9 cellular contexts compared by ENCODE assay signal in genomic region chr15:23303654-23304053, GRCh38. TPM values are rescaled to one million over a fixed set of nuclear protein-coding genes. Genes with fewer than 3 reads are reported as not detected.
DNase-seq lines count a peak whose midpoint lies in the region; TF ChIP-seq lines count a peak whose summit lies in the region.
"Not testable (repeated sequence)": the region's sequence is repeated elsewhere in the genome, so short reads cannot be mapped to it uniquely, and the experiment has no call there.
"Had no signal": no experiment of that assay in that cellular context is flagged by ENCODE, and none has a peak within 500 bp of the region (broad histone marks: within the 10 kb centered on the region; RNA-seq: fewer than 3 reads in every experiment).

No MANE protein-coding gene starts in this region.

- H3K4me3 ChIP-seq in Caco-2 (ENCODE audit: low read depth, low read length); hepatocyte: not testable (repeated sequence)
- peak overlapping the region; percentile 30; the same call in 1 of the 2 replicates for H3K4me3 ChIP-seq in H7 (ENCODE audit: insufficient read depth, low read depth, low read length)
- peak overlapping the region; percentile 38 to 56 (median 48) for H3K4me3 ChIP-seq in Peyer's patch
- H3K4me3 ChIP-seq in coronary artery = peak overlapping the region; percentile 77
- peak overlapping the region; percentile 59 for H3K4me3 ChIP-seq in neural cell (ENCODE audit: low read length)
- peak overlapping the region; percentile 41 to 54 (median 50) for H3K4me3 ChIP-seq in stomach

- not testable (repeated sequence) for H3K36me3 Mint-ChIP-seq in Caco-2 (ENCODE audit: insufficient read depth, unreplicated experiment)

- H3K9me3 ChIP-seq in Caco-2; Peyer's patch; hepatocyte (ENCODE audit: low read depth); neural cell (ENCODE audit: low read length); stomach: not testable (repeated sequence)

- CTCF ChIA-PET in Caco-2 (lab: Charles Lee) = not testable (repeated sequence)

- H3K4me3 Mint-ChIP-seq in Caco-2 (ENCODE audit: unreplicated experiment) = peak overlapping the region; percentile 76

- H3K4me1 ChIP-seq in Caco-2; hepatocyte (ENCODE audit: insufficient read depth): not testable (repeated sequence)
- H3K4me1 ChIP-seq in Peyer's patch (peaks cover 0 to 17% (median 0%) of the 10 kb centered on the region in 4 donors), stomach (peaks cover 6 to 28% (median 19%) of the 10 kb centered on the region in 4 donors)

- not testable (repeated sequence) for H3K9me2 ChIP-seq in hepatocyte (replicated peaks; ENCODE audit: insufficient read depth); neural cell (ENCODE audit: insufficient read depth, low read length)

- H3K27me3 ChIP-seq in Caco-2 (replicated peaks; ENCODE audit: control insufficient read depth, insufficient read depth, low read length); H7 (ENCODE audit: control insufficient read depth, insufficient read depth, low read length); Peyer's patch; hepatocyte; neural cell (ENCODE audit: insufficient read depth, low read depth, low read length); stomach: not testable (repeated sequence)

- not testable (repeated sequence) for H3F3A ChIP-seq in neural cell (ENCODE audit: insufficient read depth, low read length, poor library complexity, severe bottlenecking)

- intact Hi-C loops in Caco-2 (cut with micrococcal nuclease; ENCODE audit: unreplicated experiment); stomach (cut with DNase I; ENCODE audit: low total_unique reads): not testable (repeated sequence)

- 17% methylated on average over 1 of the region's 55 CpGs for WGBS in hepatocyte (ENCODE audit: low lambda C conversion rate, missing lambda C conversion rate)
- 0% methylated on average over 2 to 40 of the region's 55 CpGs; no CpG with 5 or more reads in 1 of the 5 donors for WGBS in stomach, 5 donors

- not testable (repeated sequence) for H4K20me1 ChIP-seq in hepatocyte (ENCODE audit: insufficient read depth, poor library complexity, severe bottlenecking); neural cell (ENCODE audit: insufficient read depth)

- BruUV-seq in Caco-2 (replicated peaks; lab: Mats Ljungman, UMichigan) = not testable (repeated sequence)

- peak in 1 of 2 donors; percentile 30 for TF ChIP-seq POLR2A in Peyer's patch (IDR thresholded peaks at IDR 0.05)
- TF ChIP-seq POLR2A in stomach (IDR thresholded peaks at IDR 0.05) = not testable (repeated sequence)

- H3K9me3 Mint-ChIP-seq in Caco-2 (ENCODE audit: unreplicated experiment) = not testable (repeated sequence)

- not testable (repeated sequence) for H3K27ac Mint-ChIP-seq in Caco-2 (ENCODE audit: unreplicated experiment)

- H3K4me1 Mint-ChIP-seq in Caco-2 (ENCODE audit: low read depth, unreplicated experiment) = not testable (repeated sequence)

- H3K27me3 Mint-ChIP-seq in Caco-2 (ENCODE audit: insufficient read depth, unreplicated experiment) = not testable (repeated sequence)

- H3K36me3 ChIP-seq in Caco-2 (ENCODE audit: control insufficient read depth, insufficient read depth, low read length); H7 (replicated peaks; ENCODE audit: control insufficient read depth, insufficient read depth, low read length); hepatocyte (replicated peaks; ENCODE audit: insufficient read depth, low read depth); neural cell (ENCODE audit: insufficient read depth, low read length): not testable (repeated sequence)
- H3K36me3 ChIP-seq in Peyer's patch (peaks cover 0 to 11% (median 0%) of the 10 kb centered on the region in 3 donors), stomach (peaks cover 3 to 19% (median 13%) of the 10 kb centered on the region in 4 donors)

- peak overlapping the region; percentile 74 for H3K4me2 ChIP-seq in hepatocyte
- not testable (repeated sequence) for H3K4me2 ChIP-seq in neural cell (ENCODE audit: low read length)

- POLR2A ChIA-PET in Caco-2 (lab: Charles Lee) = not testable (repeated sequence)

- not testable (repeated sequence) for H2AFZ ChIP-seq in hepatocyte; neural cell (ENCODE audit: low read depth, low read length)

- not testable (repeated sequence) for TF ChIP-seq CTCF in Caco-2 (IDR thresholded peaks at IDR 0.05; ENCODE audit: insufficient read depth in 1 of 2, low read depth in 1 of 2, low read length in 1 of 2, severe bottlenecking in 1 of 2, unreplicated experiment in 1 of 2); Peyer's patch (IDR thresholded peaks at IDR 0.05); coronary artery (IDR thresholded peaks at IDR 0.05); hepatocyte (IDR thresholded peaks at IDR 0.05; ENCODE audit: poor library complexity); neural cell (IDR thresholded peaks at IDR 0.05; ENCODE audit: poor library complexity, severe bottlenecking); stomach (IDR thresholded peaks at IDR 0.05)

- peaks cover 19% of the 10 kb centered on the region for H3K79me2 ChIP-seq in hepatocyte
- H3K79me2 ChIP-seq in neural cell (replicated peaks; ENCODE audit: insufficient read depth, low read length) = not testable (repeated sequence)

- H3K27ac ChIP-seq in Peyer's patch (peak overlapping the region; percentile 17 to 81 (median 43)), coronary artery (peak overlapping the region in 1 of 2 donors; percentile 87), hepatocyte (peak overlapping the region; percentile 81), stomach (peak overlapping the region in 4 of 5 donors; percentile 38 to 73 (median 66))
- H3K27ac ChIP-seq in neural cell (ENCODE audit: low read length) = not testable (repeated sequence)

- not testable (repeated sequence) for H3K9ac ChIP-seq in neural cell (ENCODE audit: low read length)

- TF ChIP-seq RAD21 in neural cell (conservative IDR thresholded peaks at IDR 0.05) = not testable (repeated sequence)

- peak in 1 of 2 experiments; percentile 40 for DNase-seq in Caco-2
- not testable (repeated sequence) for DNase-seq in H7; coronary artery (ENCODE audit: low spot score)
- DNase-seq in Peyer's patch = peak in 2 of 3 donors; percentile 69 to 76
- DNase-seq in activated T-cell treated with anti-CD3 and anti-CD28 coated beads, Interleukin-2, amount 50 U/mL, for 48 hours = peak; percentile 48 to 60
- peak; percentile 56 for DNase-seq in hepatocyte (ENCODE audit: low spot score)
- DNase-seq in stomach = peak; percentile 58

- not testable (repeated sequence) for TF ChIP-seq EP300 in neural cell (conservative IDR thresholded peaks at IDR 0.05; ENCODE audit: poor library complexity, severe bottlenecking); stomach (IDR thresholded peaks at IDR 0.05)

RNA-seq across cellular contexts. Expression of gene GOLGA6L26, which starts 30.3 kb away (rescaled TPM):
- total RNA-seq in Caco-2 (2022) (not detected in 2 replicates), Peyer's patch (not detected), hepatocyte (not detected in 2 replicates), stomach (not detected)
- total RNA-seq in H7 (2014; rRNA removed; shearing (Covaris generic)) = not detected in 2 replicates
- polyA plus RNA-seq in hepatocyte (not detected in 2 replicates), neural cell (not detected in 2 replicates), stomach (not detected)
- polyA minus RNA-seq in neural cell = not detected in 2 replicates
- total RNA-seq: mesenteric fat pad had no signal

RNA-seq across cellular contexts. Expression of gene GOLGA8S, which starts 50.9 kb away (rescaled TPM):
- not detected in 2 replicates for total RNA-seq in Caco-2 (2022)
- not detected in 2 replicates for total RNA-seq in H7 (2014; rRNA removed; shearing (Covaris generic))
- under 1 TPM in 1 of 4 donors, not detected in 3; 0.13 TPM for total RNA-seq in Peyer's patch
- 0.03 and 0.08 TPM in 2 replicates for total RNA-seq in hepatocyte
- polyA plus RNA-seq in hepatocyte = 0.05 TPM in 1 of 2 replicates, not detected in the other
- not detected in 2 replicates for polyA plus RNA-seq in neural cell
- polyA minus RNA-seq in neural cell = not detected in 2 replicates
- under 1 TPM in 2 of 5 donors, not detected in 3; 0.45 to 0.58 TPM for total RNA-seq in stomach
- polyA plus RNA-seq in stomach = under 1 TPM in 1 of 3 donors, not detected in 2; 0.08 TPM
